ENCODE assay signal across 8 cellular contexts in the genomic region with DNA sequence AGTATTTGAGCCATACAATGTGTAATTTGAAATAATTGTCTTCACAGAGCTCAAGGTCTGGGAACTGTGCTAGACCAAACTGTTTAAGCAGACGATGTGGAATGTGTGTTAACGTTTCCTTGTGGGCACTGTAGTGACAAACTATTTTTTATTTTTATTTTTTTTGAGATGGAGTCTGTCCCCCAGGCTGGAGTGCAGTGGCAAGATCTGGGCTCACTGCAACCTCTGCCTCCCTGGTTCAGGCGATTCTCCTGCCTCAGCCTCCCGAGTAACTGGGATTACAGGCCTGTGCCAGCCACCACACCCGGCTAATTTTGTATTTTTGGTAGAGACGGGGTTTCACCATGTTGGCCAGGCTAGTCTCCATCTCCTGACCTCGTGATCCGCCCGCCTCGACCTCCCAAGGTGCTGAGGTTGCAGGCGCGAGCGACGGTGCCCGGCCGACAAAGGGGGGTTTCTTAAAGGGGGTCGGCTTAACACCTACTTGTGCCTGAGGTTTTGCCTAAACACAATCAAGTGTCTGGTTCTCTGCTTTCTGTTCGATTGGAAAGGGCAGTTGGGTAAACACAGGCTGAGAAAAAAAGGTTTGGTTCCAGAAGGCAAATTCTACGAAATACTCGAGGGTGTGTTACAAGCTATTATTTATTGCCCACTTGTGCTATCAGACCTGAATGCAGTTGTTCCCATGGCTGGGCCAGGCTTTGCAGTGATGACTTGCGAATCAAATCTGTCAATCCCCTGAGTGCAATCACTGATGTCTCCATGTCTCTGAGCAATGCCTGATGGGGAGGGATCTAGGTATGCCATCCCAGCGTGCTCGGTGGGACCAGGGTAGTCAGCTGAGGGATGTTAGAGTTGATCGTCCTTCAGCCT. TPM values are rescaled to one million over a fixed set of nuclear protein-coding genes. Genes with fewer than 3 reads are reported as not detected.
DNase-seq lines count a peak whose midpoint lies in the region; ATAC-seq and TF ChIP-seq lines count a peak whose summit lies in the region.

No MANE protein-coding gene starts in this region.

- peak overlapping the region; percentile 91 for H3K9ac ChIP-seq in rectal smooth muscle tissue (ENCODE audit: low read length)

- H3K4me1 ChIP-seq in SJCRH30 (peaks cover 10% of the 10 kb centered on the region), esophagus squamous epithelium (peaks cover 15 to 41% (median 22%) of the 10 kb centered on the region in 3 donors), rectal smooth muscle tissue (ENCODE audit: control insufficient read depth, insufficient read depth, low read length) (peaks cover 12% of the 10 kb centered on the region)

- DNase-seq in GM06990 (ENCODE audit: extremely low read depth, insufficient read length) (no peak), SJCRH30 (no peak), esophagus squamous epithelium (lab: John Stamatoyannopoulos, UW) (no peak), KG1 (lab: John Stamatoyannopoulos, UW) (no peak), T1000 (lab: John Stamatoyannopoulos, UW) (no peak)
- no peak for DNase-seq in NK-92 treated with Interleukin-12 subunit alpha and Interleukin-12 subunit beta, amount 100 ng/mL, for 24 hours (lab: John Stamatoyannopoulos, UW)

- no peak for TF ChIP-seq CTCF in GM06990 (IDR thresholded peaks at IDR 0.05; ENCODE audit: insufficient read depth, low read length, poor library complexity, severe bottlenecking)
- TF ChIP-seq CTCF in esophagus squamous epithelium (IDR thresholded peaks at IDR 0.05): no peak

- no peak for TF ChIP-seq POLR2A in esophagus squamous epithelium (IDR thresholded peaks at IDR 0.05)

- H3K27me3 ChIP-seq in GM06990 (replicated peaks; ENCODE audit: control insufficient read depth, insufficient read depth, low read length) (no peaks in the 10 kb centered on the region), SJCRH30 (no peaks in the 10 kb centered on the region), esophagus squamous epithelium (no peaks in the 10 kb centered on the region), rectal smooth muscle tissue (ENCODE audit: control insufficient read depth, insufficient read depth, low read length) (no peaks in the 10 kb centered on the region)

- H3K36me3 ChIP-seq in GM06990 (ENCODE audit: control insufficient read depth, insufficient read depth, low read length) (peaks cover 42% of the 10 kb centered on the region), SJCRH30 (peaks cover 57% of the 10 kb centered on the region), esophagus squamous epithelium (peaks cover 26 to 53% (median 42%) of the 10 kb centered on the region in 3 donors), rectal smooth muscle tissue (ENCODE audit: control insufficient read depth, insufficient read depth, low read length) (peaks cover 47% of the 10 kb centered on the region)

- 20 to 30% methylated on average over 12 to 13 of the region's 24 CpGs for WGBS in esophagus squamous epithelium, 2 donors

- H3K9me3 ChIP-seq in SJCRH30 (replicated peaks): no peaks in the 10 kb centered on the region
- no peaks in the 10 kb centered on the region for H3K9me3 ChIP-seq in esophagus squamous epithelium

- H3K27ac ChIP-seq in SJCRH30 (no peak overlapping the region), esophagus squamous epithelium (peak overlapping the region in 3 of 4 donors; percentile 79 to 96 (median 85)), rectal smooth muscle tissue (ENCODE audit: low read depth, low read length) (peak overlapping the region; percentile 78)

- H3K4me3 ChIP-seq in GM06990 (replicated peaks; ENCODE audit: low read depth, low read length) (peak overlapping the region; percentile 99), SJCRH30 (peak overlapping the region; percentile 99), esophagus squamous epithelium (peak overlapping the region; percentile 75 to 98 (median 85)), rectal smooth muscle tissue (ENCODE audit: low read length) (peak overlapping the region; percentile 96)

- intact Hi-C loops in esophagus squamous epithelium (cut with DNase I): no loop called here

- ATAC-seq in GM21367 (IDR thresholded peaks at IDR 0.05; ENCODE audit: unreplicated experiment): no peak

RNA-seq across cellular contexts. Expression of gene NOP56, which starts 1.3 kb away (rescaled TPM):
- total RNA-seq in SJCRH30 (2014; rRNA removed; shearing (Covaris generic)): 295 and 334 TPM in 2 replicates
- 100 to 1,000 TPM in 3 of 4 donors, 10 to 100 TPM in 1; 73.0 to 174 (median 137) TPM for total RNA-seq in esophagus squamous epithelium

RNA-seq across cellular contexts. Expression of gene IDH3B, which starts 10.3 kb away (rescaled TPM):
- 119 and 126 TPM in 2 replicates for total RNA-seq in SJCRH30 (2014; rRNA removed; shearing (Covaris generic))
- total RNA-seq in esophagus squamous epithelium: 100 to 1,000 TPM in 3 of 4 donors, 10 to 100 TPM in 1; 77.4 to 136 (median 123) TPM

RNA-seq across cellular contexts. Expression of gene EBF4, which starts 38.8 kb away (rescaled TPM):
- total RNA-seq in SJCRH30 (2014; rRNA removed; shearing (Covaris generic)): 2.6 and 5.2 TPM in 2 replicates
- total RNA-seq in esophagus squamous epithelium: 10 to 100 TPM in 1 of 4 donors, 1 to 10 TPM in 3; 3.2 to 10.4 (median 7.2) TPM
